Comparison of ENCODE assay signal across 8 cellular contexts in genomic region chr3:133573054-133573628, GRCh38. TPM values are rescaled to one million over a fixed set of nuclear protein-coding genes. Genes with fewer than 3 reads are reported as not detected.
DNase-seq lines count a peak whose midpoint lies in the region; ATAC-seq lines count a peak whose summit lies in the region.

No MANE protein-coding gene starts in this region.

- peak overlapping the region; percentile 67 for H2BK120ac ChIP-seq in mesenchymal stem cell (ENCODE audit: low read depth, low read length)

- H3K9me3 ChIP-seq in mesenchymal stem cell (ENCODE audit: control insufficient read depth, low read length) = no peaks in the 10 kb centered on the region

- peak; percentile 82 for ATAC-seq in GM19324 (IDR thresholded peaks at IDR 0.05; ENCODE audit: low FRiP score, unreplicated experiment)
- peak; percentile 69 for ATAC-seq in HG03520 (IDR thresholded peaks at IDR 0.05; ENCODE audit: unreplicated experiment)

- H3K36me3 ChIP-seq in mesenchymal stem cell (ENCODE audit: control insufficient read depth in 1 of 2, insufficient read depth in 2 of 2, low read depth in 1 of 2, low read length in 2 of 2) = peaks cover 3 to 29% of the 10 kb centered on the region in 2 experiments

- H3K23ac ChIP-seq in mesenchymal stem cell (ENCODE audit: low read length in 2 of 2) = no peak overlapping the region

- no peak overlapping the region for H4K91ac ChIP-seq in mesenchymal stem cell (ENCODE audit: low read length)

- H3K9me3 Mint-ChIP-seq in activated CD4-positive, alpha-beta T cell treated with anti-CD3 and anti-CD28 coated beads, Interleukin-2, amount 10 ng/mL, durations not matched to agents 7 days and 5 days = no peaks in the 10 kb centered on the region

- peak overlapping the region; percentile 98 for H3K9ac ChIP-seq in mesenchymal stem cell (ENCODE audit: low read length)

- H3K27me3 Mint-ChIP-seq in activated CD4-positive, alpha-beta T cell treated with anti-CD3 and anti-CD28 coated beads, Interleukin-2, amount 10 ng/mL, durations not matched to agents 7 days and 5 days = no peaks in the 10 kb centered on the region

- H2BK12ac ChIP-seq in mesenchymal stem cell (ENCODE audit: low read length in 2 of 2) = no peak overlapping the region

- no peak overlapping the region for H2BK15ac ChIP-seq in mesenchymal stem cell (ENCODE audit: low read depth, poor library complexity, severe bottlenecking)

- POLR2A ChIA-PET in activated CD4-positive, alpha-beta T cell treated with anti-CD3 and anti-CD28 coated beads, Interleukin-2, amount 10 ng/mL, durations not matched to agents 7 days and 5 days (lab: Charles Lee) = interaction anchor here (0.5 to 1.0 kb wide), 5 partner anchors 8 to 132 kb away, joined by 3 to 4 read pairs (median 3); no protein-coding TSS in a partner anchor

- peak overlapping the region; percentile 77 for H3K4me3 Mint-ChIP-seq in activated CD4-positive, alpha-beta T cell treated with anti-CD3 and anti-CD28 coated beads, Interleukin-2, amount 10 ng/mL, durations not matched to agents 7 days and 5 days

- H3K14ac ChIP-seq in mesenchymal stem cell (ENCODE audit: low read length in 2 of 2) = no peak overlapping the region

- 0% methylated on average over 31 of the region's 33 CpGs for WGBS in mesenchymal stem cell

- DNase-seq in AG08395 (ENCODE audit: low spot score) (peak; percentile 96), mesenchymal stem cell (peak; percentile 100), NCI-H2196 treated with DMSO at 0.1 percent for 48 hours (lab: John Stamatoyannopoulos, UW; ENCODE audit: unreplicated experiment) (no peak)
- peak; percentile 100 for DNase-seq in activated CD4-positive, alpha-beta T cell treated with anti-CD3 and anti-CD28 coated beads, Interleukin-2, amount 10 ng/mL, durations not matched to agents 7 days and 5 days
- peak; percentile 100 for DNase-seq in effector CD4-positive, alpha-beta T cell
- peak; percentile 99 to 100 for DNase-seq in stimulated activated CD8-positive, alpha-beta memory T cell treated with anti-CD3 and anti-CD28 coated beads, Interleukin-15, amount 100 ng/mL, for 48 hours (ENCODE audit: low read depth in 2 of 2)

- H3K4me1 ChIP-seq in mesenchymal stem cell (ENCODE audit: control insufficient read depth, insufficient read depth, low read depth, low read length) = peaks cover 12% of the 10 kb centered on the region

- no peak overlapping the region for H2AK5ac ChIP-seq in mesenchymal stem cell (ENCODE audit: low read length, severe bottlenecking)

- peak overlapping the region; percentile 84 for H4K8ac ChIP-seq in mesenchymal stem cell (ENCODE audit: low read length)

- peak overlapping the region; percentile 99 for H3K27ac Mint-ChIP-seq in activated CD4-positive, alpha-beta T cell treated with anti-CD3 and anti-CD28 coated beads, Interleukin-2, amount 10 ng/mL, durations not matched to agents 7 days and 5 days

- H3K4me2 ChIP-seq in mesenchymal stem cell (ENCODE audit: low read length, poor library complexity, severe bottlenecking) = peak overlapping the region; percentile 79

- no peaks in the 10 kb centered on the region for H3K27me3 ChIP-seq in mesenchymal stem cell (ENCODE audit: control insufficient read depth in 1 of 2, insufficient read depth in 1 of 2, low read length in 2 of 2)

- no peak overlapping the region for H3K4ac ChIP-seq in mesenchymal stem cell (ENCODE audit: low read depth in 1 of 2, low read length in 2 of 2)

- peak overlapping the region; percentile 82 to 94 for H3K4me3 ChIP-seq in mesenchymal stem cell (ENCODE audit: insufficient read depth in 1 of 2, low read depth in 1 of 2, low read length in 2 of 2)

- H3K79me1 ChIP-seq in mesenchymal stem cell (replicated peaks; ENCODE audit: low read length, poor library complexity, severe bottlenecking) = peaks cover 4% of the 10 kb centered on the region

- H3K36me3 Mint-ChIP-seq in activated CD4-positive, alpha-beta T cell treated with anti-CD3 and anti-CD28 coated beads, Interleukin-2, amount 10 ng/mL, durations not matched to agents 7 days and 5 days (ENCODE audit: low read depth) = peaks cover 34% of the 10 kb centered on the region

- H2BK5ac ChIP-seq in mesenchymal stem cell (ENCODE audit: low read depth, low read length, poor library complexity, severe bottlenecking) = peak overlapping the region; percentile 58

- H3K27ac ChIP-seq in mesenchymal stem cell (ENCODE audit: low read length, poor library complexity, severe bottlenecking) = peak overlapping the region; percentile 91

- H3K4me1 Mint-ChIP-seq in activated CD4-positive, alpha-beta T cell treated with anti-CD3 and anti-CD28 coated beads, Interleukin-2, amount 10 ng/mL, durations not matched to agents 7 days and 5 days = peaks cover 51% of the 10 kb centered on the region

- no peak overlapping the region for H2AFZ ChIP-seq in mesenchymal stem cell (ENCODE audit: low read depth, low read length)

- H3K18ac ChIP-seq in mesenchymal stem cell (ENCODE audit: low read depth in 1 of 2, low read length in 2 of 2) = peak overlapping the region in 1 of 2 experiments; percentile 72

- CTCF ChIA-PET in activated CD4-positive, alpha-beta T cell treated with anti-CD3 and anti-CD28 coated beads, Interleukin-2, amount 10 ng/mL, durations not matched to agents 7 days and 5 days (lab: Charles Lee) = interaction anchor here (0.6 to 2.2 kb wide), 7 partner anchors 9 to 1002 kb away, joined by 3 to 10 read pairs (median 3); no protein-coding TSS in a partner anchor

RNA-seq across cellular contexts. Expression of gene CDV3, which starts 0.3 kb away (rescaled TPM):
- total RNA-seq in activated CD4-positive, alpha-beta T cell treated with anti-CD3 and anti-CD28 coated beads, Interleukin-2, amount 10 ng/mL, durations not matched to agents 7 days and 5 days = 100 to 1,000 TPM; 177 to 196 TPM
- 149 TPM for polyA plus RNA-seq in mesenchymal stem cell (2013, experiment 1 of 2)
- 153 TPM for polyA plus RNA-seq in mesenchymal stem cell (2013, experiment 2 of 2)
